8 cellular contexts compared by ENCODE assay signal in genomic region chr22:41919357-41920224, GRCh38. TPM values are rescaled to one million over a fixed set of nuclear protein-coding genes. Genes with fewer than 3 reads are reported as not detected.
DNase-seq lines count a peak whose midpoint lies in the region; ATAC-seq, FAIRE-seq and TF ChIP-seq lines count a peak whose summit lies in the region.

No MANE protein-coding gene starts in this region.

- CTCF ChIA-PET in CD8-positive, alpha-beta T cell (lab: Charles Lee), result interaction anchor here (1.1 kb wide), 1 partner anchor 21 kb away, joined by 5 read pairs; no protein-coding TSS in a partner anchor

- H3K36me3 Mint-ChIP-seq in CD8-positive, alpha-beta T cell, result no peaks in the 10 kb centered on the region
- no peaks in the 10 kb centered on the region for H3K36me3 Mint-ChIP-seq in activated T-cell treated with anti-CD3 and anti-CD28 coated beads, Interleukin-2, amount 50 U/mL, for 4 hours (ENCODE audit: insufficient read depth)

- peak; percentile 52 for ATAC-seq in CD8-positive, alpha-beta T cell
- peak; percentile 45 for ATAC-seq in GM19395 (IDR thresholded peaks at IDR 0.05; ENCODE audit: unreplicated experiment)
- peak; percentile 31 to 37 for ATAC-seq in activated T-cell treated with anti-CD3 and anti-CD28 coated beads, Interleukin-2, amount 50 U/mL, for 4 hours
- ATAC-seq in Right ventricle myocardium superior (ENCODE audit: poor library complexity), result peak; percentile 72

- intact Hi-C loops in CD8-positive, alpha-beta T cell (cut with DNase I, micrococcal nuclease), result no loop called here
- intact Hi-C loops in Right ventricle myocardium superior (cut with DNase I) (no loop called here), prostate gland (cut with DNase I) (no loop called here)

- H3K27me3 ChIP-seq in CD8-positive, alpha-beta T cell (ENCODE audit: insufficient read depth, low read length), result no peaks in the 10 kb centered on the region
- H3K27me3 ChIP-seq in HUES6 (ENCODE audit: control insufficient read depth, insufficient read depth, low read length), result peaks cover 78% of the 10 kb centered on the region
- H3K27me3 ChIP-seq in prostate gland (replicated peaks; ENCODE audit: insufficient read depth), result no peaks in the 10 kb centered on the region

- H3K4me1 ChIP-seq in CD8-positive, alpha-beta T cell (ENCODE audit: insufficient read depth, low read length), result peaks cover 25% of the 10 kb centered on the region
- H3K4me1 ChIP-seq in HUES6 (ENCODE audit: control insufficient read depth, insufficient read depth, low read length) (peaks cover 28% of the 10 kb centered on the region), prostate gland (replicated peaks) (no peaks in the 10 kb centered on the region)

- peaks cover 7% of the 10 kb centered on the region for H3K27me3 Mint-ChIP-seq in CD8-positive, alpha-beta T cell (ENCODE audit: low read depth)
- H3K27me3 Mint-ChIP-seq in activated T-cell treated with anti-CD3 and anti-CD28 coated beads, Interleukin-2, amount 50 U/mL, for 4 hours (ENCODE audit: low read depth), result peaks cover 16% of the 10 kb centered on the region

- H3K9me3 Mint-ChIP-seq in CD8-positive, alpha-beta T cell, result no peaks in the 10 kb centered on the region
- H3K9me3 Mint-ChIP-seq in activated T-cell treated with anti-CD3 and anti-CD28 coated beads, Interleukin-2, amount 50 U/mL, for 4 hours, result no peaks in the 10 kb centered on the region

- peak overlapping the region; percentile 65 for H3K9ac ChIP-seq in HUES6 (ENCODE audit: low read length)

- DNase-seq in CD8-positive, alpha-beta T cell, result peak in 5 of 7 experiments; percentile 30 to 63 (median 50)
- DNase-seq in activated T-cell treated with anti-CD3 and anti-CD28 coated beads, Interleukin-2, amount 50 U/mL, for 4 hours, result peak; percentile 59
- DNase-seq in Right ventricle myocardium superior, result peak; percentile 78
- peak; percentile 39 for DNase-seq in prostate gland (ENCODE audit: low spot score)
- no peak for DNase-seq in H54 (ENCODE audit: insufficient read length, low spot score)
- DNase-seq in NCI-H2107 treated with DMSO at 0.1 percent for 48 hours (lab: John Stamatoyannopoulos, UW; ENCODE audit: unreplicated experiment), result no peak

- H3K27ac ChIP-seq in CD8-positive, alpha-beta T cell (ENCODE audit: low read depth, low read length), result no peak overlapping the region
- H3K27ac ChIP-seq in HUES6 (ENCODE audit: low read depth, low read length), result no peak overlapping the region
- H3K27ac ChIP-seq in prostate gland, result no peak overlapping the region

- H3K36me3 ChIP-seq in CD8-positive, alpha-beta T cell (ENCODE audit: insufficient read depth, low read length), result no peaks in the 10 kb centered on the region
- H3K36me3 ChIP-seq in HUES6 (ENCODE audit: control insufficient read depth, insufficient read depth, low read length), result no peaks in the 10 kb centered on the region
- H3K36me3 ChIP-seq in prostate gland, result no peaks in the 10 kb centered on the region

- TF ChIP-seq POLR2A in prostate gland (IDR thresholded peaks at IDR 0.05) (no peak), H54 (IDR thresholded peaks at IDR 0.05; ENCODE audit: low read depth, low read length) (no peak)

- H3K4me3 Mint-ChIP-seq in CD8-positive, alpha-beta T cell, result peak overlapping the region; percentile 72
- H3K4me3 Mint-ChIP-seq in activated T-cell treated with anti-CD3 and anti-CD28 coated beads, Interleukin-2, amount 50 U/mL, for 4 hours, result peak overlapping the region; percentile 65

- FAIRE-seq in H54 (lab: Jason Lieb, UNC), result no peak

- H3K9me3 ChIP-seq in CD8-positive, alpha-beta T cell (ENCODE audit: low read length), result no peaks in the 10 kb centered on the region
- no peaks in the 10 kb centered on the region for H3K9me3 ChIP-seq in HUES6 (ENCODE audit: control insufficient read depth, insufficient read depth, low read depth, low read length)
- no peaks in the 10 kb centered on the region for H3K9me3 ChIP-seq in prostate gland

- POLR2A ChIA-PET in CD8-positive, alpha-beta T cell (lab: Charles Lee), result interaction anchor here (1.0 to 1.6 kb wide), 3 partner anchors 9 to 120 kb away, joined by 3 read pairs; no protein-coding TSS in a partner anchor

- WGBS in prostate gland, result 2% methylated on average over 53 of the region's 62 CpGs

- no peak overlapping the region for H3K27ac Mint-ChIP-seq in CD8-positive, alpha-beta T cell

- TF ChIP-seq CTCF in CD8-positive, alpha-beta T cell (IDR thresholded peaks at IDR 0.05), result no peak
- TF ChIP-seq CTCF in prostate gland (IDR thresholded peaks at IDR 0.05), result no peak

- H3K4me1 Mint-ChIP-seq in CD8-positive, alpha-beta T cell (ENCODE audit: low read depth), result peaks cover 16% of the 10 kb centered on the region
- H3K4me1 Mint-ChIP-seq in activated T-cell treated with anti-CD3 and anti-CD28 coated beads, Interleukin-2, amount 50 U/mL, for 4 hours (ENCODE audit: low read depth), result peaks cover 24% of the 10 kb centered on the region

- peak overlapping the region; percentile 50 for H3K4me3 ChIP-seq in CD8-positive, alpha-beta T cell (ENCODE audit: low read depth, low read length)
- H3K4me3 ChIP-seq in HUES6 (ENCODE audit: low read depth, low read length), result peak overlapping the region; percentile 69
- H3K4me3 ChIP-seq in prostate gland, result peak overlapping the region; percentile 37 to 39

RNA-seq across cellular contexts. Expression of gene SHISA8, which starts 4.7 kb away (rescaled TPM):
- 1 to 10 TPM in 1 of 2 experiments, under 1 TPM in 1; 0.72 to 1.5 TPM for total RNA-seq in CD8-positive, alpha-beta T cell
- total RNA-seq in activated T-cell treated with anti-CD3 and anti-CD28 coated beads, Interleukin-2, amount 50 U/mL, for 4 hours, result 1 to 10 TPM; 3.9 to 5.6 (median 5.0) TPM
- total RNA-seq in Right ventricle myocardium superior, result 6.4 TPM
- not detected for total RNA-seq in prostate gland

RNA-seq across cellular contexts. Expression of gene TNFRSF13C, which starts 7.0 kb away (rescaled TPM):
- total RNA-seq in CD8-positive, alpha-beta T cell, result 10 to 100 TPM; 36.3 to 39.8 TPM
- total RNA-seq in activated T-cell treated with anti-CD3 and anti-CD28 coated beads, Interleukin-2, amount 50 U/mL, for 4 hours, result 1 to 10 TPM; 6.1 to 7.6 (median 6.9) TPM
- total RNA-seq in Right ventricle myocardium superior, result 1.2 TPM
- under 1 TPM; 0.17 to 0.36 TPM for total RNA-seq in prostate gland

RNA-seq across cellular contexts. Expression of gene CENPM, which starts 27.4 kb away (rescaled TPM):
- 10 to 100 TPM in 1 of 2 experiments, 1 to 10 TPM in 1; 9.4 to 10.9 TPM for total RNA-seq in CD8-positive, alpha-beta T cell
- total RNA-seq in activated T-cell treated with anti-CD3 and anti-CD28 coated beads, Interleukin-2, amount 50 U/mL, for 4 hours, result 10 to 100 TPM; 40.7 to 52.2 (median 48.5) TPM
- total RNA-seq in Right ventricle myocardium superior, result 0.59 TPM
- total RNA-seq in prostate gland, result 10 to 100 TPM; 10.3 to 10.8 TPM

RNA-seq across cellular contexts. Expression of gene SEPTIN3, which starts 49.7 kb away (rescaled TPM):
- under 1 TPM in 1 of 2 experiments, not detected in 1; 0.11 TPM for total RNA-seq in CD8-positive, alpha-beta T cell
- 1 to 10 TPM in 1 of 3 donors, under 1 TPM in 2; 0.68 to 1.3 (median 0.84) TPM for total RNA-seq in activated T-cell treated with anti-CD3 and anti-CD28 coated beads, Interleukin-2, amount 50 U/mL, for 4 hours
- 0.08 TPM for total RNA-seq in Right ventricle myocardium superior
- total RNA-seq in prostate gland, result 1 to 10 TPM in 1 of 2 donors, under 1 TPM in 1; 0.46 to 2.3 TPM

Comparison
In these comparisons a context has a peak if more than half of its experiments do, and no peak if none do; other contexts are left out.
1. DNase-seq: peak in CD8-positive, alpha-beta T cell (5 of 7), activated T-cell treated with anti-CD3 and anti-CD28 coated beads, Interleukin-2, amount 50 U/mL, for 4 hours (single experiment), Right ventricle myocardium superior (single experiment) and prostate gland (single experiment); none in H54 (single experiment) and NCI-H2107 treated with DMSO at 0.1 percent for 48 hours (single experiment).
2. RNA of gene TNFRSF13C, which starts 7.0 kb away (total RNA-seq): 36.3 to 39.8 TPM in CD8-positive, alpha-beta T cell; 6.1 to 7.6 TPM in activated T-cell treated with anti-CD3 and anti-CD28 coated beads, Interleukin-2, amount 50 U/mL, for 4 hours, 1.2 TPM in Right ventricle myocardium superior (single experiment) and 0.17 to 0.36 TPM in prostate gland; every median in the first group is over 4 times any median in the second.
3. Peak in every context shown above with its lines, with median percentiles within 50 percentile points of each other: ATAC-seq and H3K4me3 ChIP-seq.